In the genomic region with DNA sequence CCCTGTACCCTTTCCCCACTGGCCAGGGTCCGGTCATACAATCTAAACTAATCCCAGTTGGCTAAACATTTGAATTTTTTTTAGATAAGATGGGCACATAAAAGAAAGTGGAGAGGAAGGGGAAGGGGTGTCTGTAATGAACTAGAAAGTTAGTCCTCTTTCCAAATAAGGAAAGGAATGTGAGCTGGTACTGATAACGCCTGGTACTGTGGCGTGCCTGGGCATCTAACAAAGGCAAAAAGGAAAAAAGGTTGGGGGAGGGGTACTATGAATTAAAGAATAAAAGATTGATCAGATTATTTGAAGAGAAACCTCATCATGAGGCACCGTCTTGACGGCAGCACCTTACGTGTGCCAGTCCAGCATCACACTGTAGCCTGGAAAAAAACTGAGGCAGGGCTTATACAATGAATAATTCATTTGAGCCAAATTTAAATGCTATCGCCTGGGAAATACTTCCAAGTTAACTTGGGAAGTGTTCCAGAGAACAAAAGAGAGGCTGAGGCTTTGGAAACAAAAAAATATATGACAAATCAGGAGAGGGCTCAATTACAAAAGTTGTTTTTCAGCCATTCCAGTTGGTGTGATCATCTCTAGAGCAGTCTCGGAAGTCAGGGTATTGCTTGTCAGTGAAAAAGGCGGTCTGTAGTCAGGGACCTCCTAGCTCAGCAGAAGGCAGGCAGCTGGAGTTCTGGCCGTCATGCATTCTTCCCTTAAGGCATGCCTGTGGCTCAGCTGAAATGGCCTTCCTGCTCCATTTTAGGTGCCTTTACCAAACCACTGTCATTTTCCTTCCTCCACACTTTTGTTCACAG, we compare ENCODE assay signal across 6 cellular contexts.
DNase-seq lines count a peak whose midpoint lies in the region; ATAC-seq, FAIRE-seq and TF ChIP-seq lines count a peak whose summit lies in the region.
"Not testable (repeated sequence)": the region's sequence is repeated elsewhere in the genome, so short reads cannot be mapped to it uniquely, and the experiment has no call there.

No MANE protein-coding gene starts in this region.

- POLR2A ChIA-PET in H1 (lab: Charles Lee; ENCODE audit: partially characterized antibody), result not testable (repeated sequence)

- not testable (repeated sequence) for H2AK5ac ChIP-seq in H1 (ENCODE audit: low read depth, low read length)

- not testable (repeated sequence) for H3K9me3 ChIP-seq in H1 (ENCODE audit: insufficient read depth in 2 of 2, low read depth in 1 of 2, low read length in 1 of 2); right lobe of liver

- H2BK12ac ChIP-seq in H1 (ENCODE audit: low read depth, low read length), result not testable (repeated sequence)

- not testable (repeated sequence) for H3K9ac ChIP-seq in H1 (replicated peaks in 1 of 4; ENCODE audit: extremely low read depth in 1 of 4, low read depth in 3 of 4, low read length in 3 of 4)

- TF ChIP-seq CTCF in HFFc6 (IDR thresholded peaks at IDR 0.05); H1 (IDR thresholded peaks at IDR 0.05; ENCODE audit: control extremely low read depth in 1 of 3, insufficient read depth in 1 of 3, low read depth in 1 of 3, low read length in 3 of 3); right lobe of liver (IDR thresholded peaks at IDR 0.05): not testable (repeated sequence)

- not testable (repeated sequence) for H3K27ac Mint-ChIP-seq in HFFc6

- not testable (repeated sequence) for H3K4me3 Mint-ChIP-seq in HFFc6

- not testable (repeated sequence) for H3K27ac ChIP-seq in H1 (ENCODE audit: low read depth, low read length); right lobe of liver

- not testable (repeated sequence) for H4K91ac ChIP-seq in H1 (replicated peaks; ENCODE audit: insufficient read length, low read length)

- no CpG with 5 or more reads among the region's 10 CpGs for WGBS in H1 (ENCODE audit: extremely low coverage in 1 of 2, insufficient coverage in 1 of 2, insufficient read length in 1 of 2, insufficient replicate concordance in 2 of 2, low coverage in 1 of 2, low lambda C conversion rate in 2 of 2, missing lambda C conversion rate in 1 of 2), 2 experiments
- WGBS in right lobe of liver (ENCODE audit: insufficient coverage, low coverage, low lambda C conversion rate, missing lambda C conversion rate), result no CpG with 5 or more reads among the region's 10 CpGs

- H3K18ac ChIP-seq in H1 (ENCODE audit: extremely low read depth, low read length), result not testable (repeated sequence)

- H3K27me3 ChIP-seq in H1 (replicated peaks in 1 of 4; ENCODE audit: control insufficient read depth in 3 of 4, extremely low read depth in 1 of 4, insufficient read depth in 3 of 4, low read length in 3 of 4); right lobe of liver: not testable (repeated sequence)

- not testable (repeated sequence) for H3K4ac ChIP-seq in H1 (replicated peaks; ENCODE audit: insufficient read length, low read depth, low read length)

- ATAC-seq in Right ventricle myocardium inferior (peak; percentile 84), left ventricle myocardium superior (peak; percentile 91), right lobe of liver (peak; percentile 42 to 59 (median 54)), sciatic nerve (peak; percentile 92)

- not testable (repeated sequence) for H3K4me1 Mint-ChIP-seq in HFFc6 (ENCODE audit: low read depth)

- H3K23ac ChIP-seq in H1 (ENCODE audit: insufficient read length), result not testable (repeated sequence)

- peak; percentile 48 for FAIRE-seq in H1 (lab: Jason Lieb, UNC)

- not testable (repeated sequence) for H3K4me1 ChIP-seq in H1 (replicated peaks in 1 of 4; ENCODE audit: control insufficient read depth in 3 of 4, insufficient read depth in 4 of 4, low read length in 3 of 4); right lobe of liver

- H4K5ac ChIP-seq in H1 (ENCODE audit: insufficient read length, low read depth, low read length), result not testable (repeated sequence)

- H3K79me1 ChIP-seq in H1 (ENCODE audit: low read depth, low read length), result not testable (repeated sequence)

- CTCF ChIA-PET in H1 (lab: Charles Lee; ENCODE audit: partially characterized antibody), result not testable (repeated sequence)

- not testable (repeated sequence) for H3K36me3 ChIP-seq in H1 (ENCODE audit: control insufficient read depth in 2 of 4, insufficient read depth in 4 of 4, low read length in 3 of 4); right lobe of liver

- not testable (repeated sequence) for H2AFZ ChIP-seq in H1 (ENCODE audit: low read length)

- H3K27me3 Mint-ChIP-seq in HFFc6 (ENCODE audit: insufficient read depth), result not testable (repeated sequence)

- H3K9me3 Mint-ChIP-seq in HFFc6, result not testable (repeated sequence)

- not testable (repeated sequence) for H2BK5ac ChIP-seq in H1 (ENCODE audit: low read depth, low read length)

- H3K79me2 ChIP-seq in H1 (ENCODE audit: control insufficient read depth in 1 of 2, insufficient read depth in 2 of 2, low read length in 2 of 2), result not testable (repeated sequence)

- TF ChIP-seq POLR2A in H1 (IDR thresholded peaks at IDR 0.05; ENCODE audit: control extremely low read depth in 1 of 2, low read depth in 2 of 2, low read length in 2 of 2); right lobe of liver (IDR thresholded peaks at IDR 0.05): not testable (repeated sequence)

- H3K4me2 ChIP-seq in H1 (ENCODE audit: insufficient read depth in 1 of 2, low read depth in 2 of 2, low read length in 2 of 2), result not testable (repeated sequence)

- H3K56ac ChIP-seq in H1 (replicated peaks; ENCODE audit: insufficient read length, low read depth, low read length), result not testable (repeated sequence)

- H3K14ac ChIP-seq in H1 (ENCODE audit: insufficient read length), result not testable (repeated sequence)

- not testable (repeated sequence) for TF ChIP-seq EP300 in H1 (IDR thresholded peaks at IDR 0.05; ENCODE audit: borderline replicate concordance in 1 of 2, low read depth in 2 of 2, low read length in 2 of 2)

- not testable (repeated sequence) for H2BK15ac ChIP-seq in H1 (ENCODE audit: low read length)

- not testable (repeated sequence) for H2BK20ac ChIP-seq in H1 (ENCODE audit: low read length)

- H3K4me3 ChIP-seq in H1 (ENCODE audit: extremely low read depth in 1 of 4, insufficient read depth in 2 of 4, low read depth in 3 of 4, low read length in 4 of 4); right lobe of liver: not testable (repeated sequence)

- not testable (repeated sequence) for H3K36me3 Mint-ChIP-seq in HFFc6 (ENCODE audit: low read depth)

- intact Hi-C loops in Right ventricle myocardium inferior (cut with DNase I); left ventricle myocardium superior (cut with micrococcal nuclease); right lobe of liver (cut with DNase I); sciatic nerve (cut with DNase I): not testable (repeated sequence)

- peak; percentile 0 for DNase-seq in HFFc6
- DNase-seq in H1 (ENCODE audit: low read depth in 1 of 2, low spot score in 2 of 2); Right ventricle myocardium inferior (ENCODE audit: missing footprints); left ventricle myocardium superior; right lobe of liver; sciatic nerve (ENCODE audit: low spot score): not testable (repeated sequence)

- not testable (repeated sequence) for H2BK120ac ChIP-seq in H1 (replicated peaks; ENCODE audit: low read depth, low read length)

- not testable (repeated sequence) for H4K8ac ChIP-seq in H1 (ENCODE audit: extremely low read depth, insufficient read depth, low read length)

- not testable (repeated sequence) for TF ChIP-seq RAD21 in H1 (IDR thresholded peaks at IDR 0.05 in 1 of 2, conservative IDR thresholded peaks at IDR 0.05 in 1 of 2; ENCODE audit: low read depth in 2 of 2, low read length in 2 of 2)

- not testable (repeated sequence) for H4K20me1 ChIP-seq in H1 (replicated peaks in 1 of 2; ENCODE audit: control insufficient read depth in 1 of 2, insufficient read depth in 2 of 2, low read length in 2 of 2)

- H3K23me2 ChIP-seq in H1 (ENCODE audit: low read depth, low read length), result not testable (repeated sequence)
